Comparison of ENCODE assay signal across 26 cellular contexts in genomic region chr7:15626041-15626440, GRCh38.
"Had no signal": no experiment of that assay in that cellular context is flagged by ENCODE, and none has a peak within 500 bp of the region (broad histone marks: within the 10 kb centered on the region; RNA-seq: fewer than 3 reads in every experiment).

No MANE protein-coding gene starts in this region.

- H3K27me3 Mint-ChIP-seq: activated CD4-positive, alpha-beta memory T cell treated with anti-CD3 and anti-CD28 coated beads for 36 hours; activated naive CD4-positive, alpha-beta T cell treated with anti-CD3 and anti-CD28 coated beads, Interleukin-2, amount 10 ng/mL, durations not matched to agents 7 days and 5 days; effector memory CD8-positive, alpha-beta T cell; naive thymus-derived CD8-positive, alpha-beta T cell; stimulated activated naive CD8-positive, alpha-beta T cell treated with anti-CD3 and anti-CD28 coated beads, Interleukin-15, amount 100 ng/mL, for 72 hours; T-helper 17 cell had no signal

- H3K9me3 ChIP-seq: colonic mucosa, esophagus muscularis mucosa, lower lobe of right lung, ovary, prostate gland, suprapubic skin, tibial nerve had no signal

- H3K4me2 ChIP-seq: neural progenitor cell had no signal

- DNase-seq: activated CD4-positive, alpha-beta memory T cell treated with anti-CD3 and anti-CD28 coated beads for 36 hours; activated CD4-positive, alpha-beta T cell treated with anti-CD3 and anti-CD28 coated beads for 48 hours; activated effector memory CD4-positive, alpha-beta T cell treated with Interleukin-2 at 50 U/mL for 16 hours; activated naive CD4-positive, alpha-beta T cell treated with anti-CD3 and anti-CD28 coated beads, Interleukin-2, amount 10 ng/mL, durations not matched to agents 7 days and 5 days; activated T-cell treated with anti-CD3 and anti-CD28 coated beads, Interleukin-2, amount 50 U/mL, for 72 hours; amygdala; central memory CD4-positive, alpha-beta T cell; colonic mucosa; dorsolateral prefrontal cortex; effector memory CD8-positive, alpha-beta T cell; heart left ventricle; lower lobe of right lung; naive thymus-derived CD8-positive, alpha-beta T cell; ovary; stimulated activated CD4-positive, alpha-beta T cell treated with anti-CD3 and anti-CD28 coated beads, Interleukin-1b, Interleukin-23, amount 100 ng/mL, for 48 hours; stimulated activated naive CD8-positive, alpha-beta T cell treated with anti-CD3 and anti-CD28 coated beads, Interleukin-15, amount 100 ng/mL, for 72 hours; SW 1271; T-helper 17 cell had no signal

- H3K4me3 ChIP-seq: colonic mucosa, dorsolateral prefrontal cortex, esophagus muscularis mucosa, heart left ventricle, lower lobe of right lung, neural progenitor cell, ovary, prostate gland, suprapubic skin, tibial nerve had no signal

- H2AFZ ChIP-seq: neural progenitor cell had no signal

- H3K27ac Mint-ChIP-seq: activated CD4-positive, alpha-beta memory T cell treated with anti-CD3 and anti-CD28 coated beads for 36 hours; activated naive CD4-positive, alpha-beta T cell treated with anti-CD3 and anti-CD28 coated beads, Interleukin-2, amount 10 ng/mL, durations not matched to agents 7 days and 5 days; activated T-cell treated with anti-CD3 and anti-CD28 coated beads, Interleukin-2, amount 50 U/mL, for 72 hours; brain; effector memory CD8-positive, alpha-beta T cell; naive thymus-derived CD8-positive, alpha-beta T cell; neural progenitor cell; stimulated activated effector memory CD8-positive, alpha-beta T cell treated with anti-CD3 and anti-CD28 coated beads, Interleukin-12 subunit alpha, Interleukin-12 subunit beta, amount 100 ng/mL, for 72 hours; stimulated activated naive CD8-positive, alpha-beta T cell treated with anti-CD3 and anti-CD28 coated beads, Interleukin-15, amount 100 ng/mL, for 72 hours; T-helper 17 cell had no signal

- H3K27ac ChIP-seq: colonic mucosa, dorsolateral prefrontal cortex, esophagus muscularis mucosa, heart left ventricle, lower lobe of right lung, neural progenitor cell, ovary, prostate gland, suprapubic skin had no signal

- H3K9ac ChIP-seq: neural progenitor cell had no signal

- H3K4me3 Mint-ChIP-seq: activated CD4-positive, alpha-beta memory T cell treated with anti-CD3 and anti-CD28 coated beads for 36 hours; activated naive CD4-positive, alpha-beta T cell treated with anti-CD3 and anti-CD28 coated beads, Interleukin-2, amount 10 ng/mL, durations not matched to agents 7 days and 5 days; activated T-cell treated with anti-CD3 and anti-CD28 coated beads, Interleukin-2, amount 50 U/mL, for 72 hours; brain; effector memory CD8-positive, alpha-beta T cell; naive thymus-derived CD8-positive, alpha-beta T cell; neural progenitor cell; stimulated activated effector memory CD8-positive, alpha-beta T cell treated with anti-CD3 and anti-CD28 coated beads, Interleukin-12 subunit alpha, Interleukin-12 subunit beta, amount 100 ng/mL, for 72 hours; stimulated activated naive CD8-positive, alpha-beta T cell treated with anti-CD3 and anti-CD28 coated beads, Interleukin-15, amount 100 ng/mL, for 72 hours; T-helper 17 cell had no signal

- H3K27me3 ChIP-seq: colonic mucosa, dorsolateral prefrontal cortex, esophagus muscularis mucosa, heart left ventricle, neural progenitor cell, ovary, suprapubic skin, tibial nerve had no signal

- H3K36me3 ChIP-seq: colonic mucosa, lower lobe of right lung, neural progenitor cell, ovary, prostate gland, suprapubic skin had no signal

- H3K36me3 Mint-ChIP-seq: activated CD4-positive, alpha-beta memory T cell treated with anti-CD3 and anti-CD28 coated beads for 36 hours; activated naive CD4-positive, alpha-beta T cell treated with anti-CD3 and anti-CD28 coated beads, Interleukin-2, amount 10 ng/mL, durations not matched to agents 7 days and 5 days; brain; naive thymus-derived CD8-positive, alpha-beta T cell; neural progenitor cell; stimulated activated effector memory CD8-positive, alpha-beta T cell treated with anti-CD3 and anti-CD28 coated beads, Interleukin-12 subunit alpha, Interleukin-12 subunit beta, amount 100 ng/mL, for 72 hours had no signal

- H3K4me1 ChIP-seq: colonic mucosa, lower lobe of right lung, neural progenitor cell, prostate gland, suprapubic skin had no signal

- H3K9me3 Mint-ChIP-seq: brain, neural progenitor cell had no signal

- H3K4me1 Mint-ChIP-seq: activated naive CD4-positive, alpha-beta T cell treated with anti-CD3 and anti-CD28 coated beads, Interleukin-2, amount 10 ng/mL, durations not matched to agents 7 days and 5 days; naive thymus-derived CD8-positive, alpha-beta T cell; neural progenitor cell; stimulated activated effector memory CD8-positive, alpha-beta T cell treated with anti-CD3 and anti-CD28 coated beads, Interleukin-12 subunit alpha, Interleukin-12 subunit beta, amount 100 ng/mL, for 72 hours; stimulated activated naive CD8-positive, alpha-beta T cell treated with anti-CD3 and anti-CD28 coated beads, Interleukin-15, amount 100 ng/mL, for 72 hours; T-helper 17 cell had no signal

- ATAC-seq: activated T-cell treated with anti-CD3 and anti-CD28 coated beads, Interleukin-2, amount 50 U/mL, for 72 hours; effector memory CD8-positive, alpha-beta T cell; heart left ventricle; left lobe of liver; lower lobe of right lung; naive thymus-derived CD8-positive, alpha-beta T cell; stimulated activated effector memory CD8-positive, alpha-beta T cell treated with anti-CD3 and anti-CD28 coated beads, Interleukin-12 subunit alpha, Interleukin-12 subunit beta, amount 100 ng/mL, for 72 hours; stimulated activated naive CD8-positive, alpha-beta T cell treated with anti-CD3 and anti-CD28 coated beads, Interleukin-15, amount 100 ng/mL, for 72 hours; T-helper 17 cell had no signal
